Comparison of ENCODE assay signal across 8 cellular contexts in the genomic region with DNA sequence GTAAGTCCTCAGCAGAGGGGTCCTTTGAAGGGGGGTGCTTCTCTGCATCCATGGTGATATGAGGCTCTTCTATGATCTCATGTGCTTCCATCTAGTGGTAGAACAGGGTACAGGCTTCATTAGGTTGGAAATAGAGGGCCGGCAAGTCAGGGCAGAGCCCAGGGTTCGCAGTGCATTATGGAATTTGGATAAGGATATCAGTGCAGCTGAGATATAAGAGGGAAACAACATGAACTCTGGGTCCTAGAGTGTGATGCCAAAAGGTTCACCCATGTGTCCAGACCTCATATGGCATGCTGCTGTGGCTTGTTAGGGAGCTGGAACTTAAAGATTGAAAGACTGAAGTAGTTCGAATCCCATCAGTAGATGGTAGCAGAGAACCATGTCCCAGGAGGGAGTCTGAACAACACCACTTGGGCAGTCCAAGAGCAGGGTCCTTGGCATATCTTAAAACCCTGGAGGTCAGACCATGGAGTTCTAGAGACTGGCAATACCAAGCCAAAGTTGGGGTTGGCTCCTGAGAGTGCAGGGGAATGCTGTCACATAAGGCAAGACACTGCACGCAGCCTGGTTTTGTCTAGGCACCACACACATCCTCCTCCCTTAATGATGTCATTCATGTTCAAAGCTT. TPM values are rescaled to one million over a fixed set of nuclear protein-coding genes. Genes with fewer than 3 reads are reported as not detected.
DNase-seq lines count a peak whose midpoint lies in the region; ATAC-seq, FAIRE-seq and TF ChIP-seq lines count a peak whose summit lies in the region.

No MANE protein-coding gene starts in this region.

- H3K9me3 ChIP-seq in BLaER1 treated with 17β-estradiol and CSF1 and Interleukin-3, amounts not matched to agents 10 nM and 100 nM (replicated peaks in 1 of 11) = no peaks in the 10 kb centered on the region
- H3K9me3 ChIP-seq in gastrocnemius medialis = no peaks in the 10 kb centered on the region

- H3K27ac Mint-ChIP-seq in activated naive CD8-positive, alpha-beta T cell treated with anti-CD3 and anti-CD28 coated beads, Interleukin-2, amount 10 ng/mL, durations not matched to agents 7 days and 5 days = peak overlapping the region; percentile 49

- FAIRE-seq in H54 (lab: Jason Lieb, UNC) = no peak

- peaks cover 5% of the 10 kb centered on the region for H3K27me3 Mint-ChIP-seq in activated naive CD8-positive, alpha-beta T cell treated with anti-CD3 and anti-CD28 coated beads, Interleukin-2, amount 10 ng/mL, durations not matched to agents 7 days and 5 days

- in situ Hi-C loops in gastrocnemius medialis (cut with MboI; ENCODE audit: low sequenced_read_pairs in 4 of 4) = no loop called here

- H3K27me3 ChIP-seq in BLaER1 treated with 17β-estradiol and CSF1 and Interleukin-3, amounts not matched to agents 10 nM and 100 nM = no peaks in the 10 kb centered on the region
- no peaks in the 10 kb centered on the region for H3K27me3 ChIP-seq in gastrocnemius medialis

- POLR2A ChIA-PET in activated naive CD8-positive, alpha-beta T cell treated with anti-CD3 and anti-CD28 coated beads, Interleukin-2, amount 10 ng/mL, durations not matched to agents 7 days and 5 days (lab: Charles Lee) = interaction anchor here (0.7 to 1.6 kb wide), 4 partner anchors 12 to 56 kb away, joined by 3 to 8 read pairs (median 4); a partner anchor contains a TSS

- H3K9ac ChIP-seq in BLaER1 treated with 17β-estradiol and CSF1 and Interleukin-3, amounts not matched to agents 10 nM and 100 nM = no peak overlapping the region; a peak in 1 of 22 replicates

- peak overlapping the region in 8 of 11 experiments; percentile 0 to 76 (median 24); a peak in 9 of 22 replicates for H3K4me2 ChIP-seq in BLaER1 treated with 17β-estradiol and CSF1 and Interleukin-3, amounts not matched to agents 10 nM and 100 nM

- no peaks in the 10 kb centered on the region for H4K20me1 ChIP-seq in BLaER1 treated with 17β-estradiol and CSF1 and Interleukin-3, amounts not matched to agents 10 nM and 100 nM

- no peaks in the 10 kb centered on the region for H3K36me3 Mint-ChIP-seq in activated naive CD8-positive, alpha-beta T cell treated with anti-CD3 and anti-CD28 coated beads, Interleukin-2, amount 10 ng/mL, durations not matched to agents 7 days and 5 days

- ATAC-seq in HG03469 (IDR thresholded peaks at IDR 0.05; ENCODE audit: unreplicated experiment) = peak; percentile 48
- ATAC-seq in activated naive CD8-positive, alpha-beta T cell treated with anti-CD3 and anti-CD28 coated beads, Interleukin-2, amount 10 ng/mL, durations not matched to agents 7 days and 5 days (ENCODE audit: low read depth) = peak; percentile 40
- ATAC-seq in left cardiac atrium = peak; percentile 25 to 48
- ATAC-seq in gastrocnemius medialis = peak; percentile 27 to 46

- H3K4me3 Mint-ChIP-seq in activated naive CD8-positive, alpha-beta T cell treated with anti-CD3 and anti-CD28 coated beads, Interleukin-2, amount 10 ng/mL, durations not matched to agents 7 days and 5 days = peak overlapping the region; percentile 45

- no peaks in the 10 kb centered on the region for H3K36me3 ChIP-seq in BLaER1 treated with 17β-estradiol and CSF1 and Interleukin-3, amounts not matched to agents 10 nM and 100 nM
- no peaks in the 10 kb centered on the region for H3K36me3 ChIP-seq in gastrocnemius medialis

- no peaks in the 10 kb centered on the region for H3K9me3 Mint-ChIP-seq in activated naive CD8-positive, alpha-beta T cell treated with anti-CD3 and anti-CD28 coated beads, Interleukin-2, amount 10 ng/mL, durations not matched to agents 7 days and 5 days

- intact Hi-C loops in left cardiac atrium (cut with DNase I) = loop anchor here (2.0 to 5.0 kb wide), 3 partner anchors 34 to 57 kb away; a partner anchor contains a TSS
- intact Hi-C loops in gastrocnemius medialis (cut with DNase I; ENCODE audit: low total_unique reads) = loop anchor here (1.0 to 5.0 kb wide), 2 partner anchors 36 to 56 kb away; no protein-coding TSS in a partner anchor

- H3K4me3 ChIP-seq in BLaER1 treated with 17β-estradiol and CSF1 and Interleukin-3, amounts not matched to agents 10 nM and 100 nM = no peak overlapping the region
- no peak overlapping the region for H3K4me3 ChIP-seq in GM12875 (ENCODE audit: low read depth, low read length)
- no peak overlapping the region for H3K4me3 ChIP-seq in gastrocnemius medialis

- TF ChIP-seq POLR2A in gastrocnemius medialis (IDR thresholded peaks at IDR 0.05) = no peak
- no peak for TF ChIP-seq POLR2A in H54 (IDR thresholded peaks at IDR 0.05; ENCODE audit: low read depth, low read length)

- H3K4me1 Mint-ChIP-seq in activated naive CD8-positive, alpha-beta T cell treated with anti-CD3 and anti-CD28 coated beads, Interleukin-2, amount 10 ng/mL, durations not matched to agents 7 days and 5 days = peaks cover 18% of the 10 kb centered on the region

- peak; percentile 70; the same call in 1 of the 2 replicates for TF ChIP-seq CTCF in GM12875 (IDR thresholded peaks at IDR 0.05; ENCODE audit: borderline replicate concordance, insufficient read depth, low read depth, low read length)
- TF ChIP-seq CTCF in gastrocnemius medialis (IDR thresholded peaks at IDR 0.05 in 4 of 5, conservative IDR thresholded peaks at IDR 0.05 in 1 of 5) = peak; percentile 52 to 80 (median 77)

- H3K27ac ChIP-seq in BLaER1 treated with 17β-estradiol and CSF1 and Interleukin-3, amounts not matched to agents 10 nM and 100 nM = no peak overlapping the region
- H3K27ac ChIP-seq in gastrocnemius medialis = no peak overlapping the region

- DNase-seq in NCI-H748 treated with DMSO at 0.1 percent for 48 hours (lab: John Stamatoyannopoulos, UW) (peak; percentile 16), left cardiac atrium (peak; percentile 40), gastrocnemius medialis (no peak), H54 (ENCODE audit: insufficient read length, low spot score) (no peak)
- DNase-seq in activated naive CD8-positive, alpha-beta T cell treated with anti-CD3 and anti-CD28 coated beads, Interleukin-2, amount 10 ng/mL, durations not matched to agents 7 days and 5 days = no peak

- peaks cover 9 to 38% (median 28%) of the 10 kb centered on the region in 10 experiments; a peak in 19 of 20 replicates for H3K4me1 ChIP-seq in BLaER1 treated with 17β-estradiol and CSF1 and Interleukin-3, amounts not matched to agents 10 nM and 100 nM
- H3K4me1 ChIP-seq in gastrocnemius medialis = peaks cover 13 to 23% of the 10 kb centered on the region in 2 donors

RNA-seq across cellular contexts. Expression of a gene that starts 2.3 kb away (rescaled TPM):
- total RNA-seq in activated naive CD8-positive, alpha-beta T cell treated with anti-CD3 and anti-CD28 coated beads, Interleukin-2, amount 10 ng/mL, durations not matched to agents 7 days and 5 days = not detected
- total RNA-seq in left cardiac atrium = not detected
- total RNA-seq in gastrocnemius medialis = not detected

RNA-seq across cellular contexts. Expression of a gene that starts 2.8 kb away (rescaled TPM):
- total RNA-seq in activated naive CD8-positive, alpha-beta T cell treated with anti-CD3 and anti-CD28 coated beads, Interleukin-2, amount 10 ng/mL, durations not matched to agents 7 days and 5 days = 1 to 10 TPM; 5.9 to 6.1 TPM
- total RNA-seq in left cardiac atrium (10 to 100 TPM; 14.7 to 15.6 TPM), gastrocnemius medialis (1 to 10 TPM; 1.9 to 6.4 (median 6.1) TPM)

RNA-seq across cellular contexts. Expression of a gene that starts 11.3 kb away (rescaled TPM):
- 10 to 100 TPM; 54.3 to 56.4 TPM for total RNA-seq in activated naive CD8-positive, alpha-beta T cell treated with anti-CD3 and anti-CD28 coated beads, Interleukin-2, amount 10 ng/mL, durations not matched to agents 7 days and 5 days
- total RNA-seq in left cardiac atrium (10 to 100 TPM; 53.4 to 54.3 TPM), gastrocnemius medialis (10 to 100 TPM in 3 of 4 donors, 1 to 10 TPM in 1; 4.5 to 26.7 (median 22.0) TPM)

RNA-seq across cellular contexts. Expression of a gene that starts 14.1 kb away (rescaled TPM):
- 1 to 10 TPM; 3.4 to 4.6 TPM for total RNA-seq in activated naive CD8-positive, alpha-beta T cell treated with anti-CD3 and anti-CD28 coated beads, Interleukin-2, amount 10 ng/mL, durations not matched to agents 7 days and 5 days
- 1 to 10 TPM; 1.3 to 1.9 TPM for total RNA-seq in left cardiac atrium
- total RNA-seq in gastrocnemius medialis = under 1 TPM in 2 of 4 donors, not detected in 2; 0.53 to 0.61 TPM

RNA-seq across cellular contexts. Expression of a gene that starts 34.8 kb away (rescaled TPM):
- 10 to 100 TPM; 13.5 to 13.7 TPM for total RNA-seq in activated naive CD8-positive, alpha-beta T cell treated with anti-CD3 and anti-CD28 coated beads, Interleukin-2, amount 10 ng/mL, durations not matched to agents 7 days and 5 days
- 10 to 100 TPM; 21.1 to 24.3 TPM for total RNA-seq in left cardiac atrium
- 10 to 100 TPM; 12.3 to 19.2 (median 16.3) TPM for total RNA-seq in gastrocnemius medialis

Comparison
In these comparisons a context has a peak if more than half of its experiments do, and no peak if none do; other contexts are left out.
1. DNase-seq: peak in NCI-H748 treated with DMSO at 0.1 percent for 48 hours (single experiment) and left cardiac atrium (single experiment); none in activated naive CD8-positive, alpha-beta T cell treated with anti-CD3 and anti-CD28 coated beads, Interleukin-2, amount 10 ng/mL, durations not matched to agents 7 days and 5 days (single experiment), gastrocnemius medialis (0 of 2) and H54 (single experiment).
2. Peak in every context shown above with its lines, with median percentiles within 50 percentile points of each other: ATAC-seq.